In genomic region chr3:98482717-98483482, GRCh38 we compare ENCODE assay signal across 24 cellular contexts. TPM values are rescaled to one million over a fixed set of nuclear protein-coding genes. Genes with fewer than 3 reads are reported as not detected.
DNase-seq lines count a peak whose midpoint lies in the region; ATAC-seq, FAIRE-seq and TF ChIP-seq lines count a peak whose summit lies in the region.
"Had no signal": no experiment of that assay in that cellular context is flagged by ENCODE, and none has a peak within 500 bp of the region (broad histone marks: within the 10 kb centered on the region; RNA-seq: fewer than 3 reads in every experiment).

No MANE protein-coding gene starts in this region.

- H2AFZ ChIP-seq in PC-9: peak overlapping the region; percentile 59

- peak overlapping the region; percentile 71 for H3K4me2 ChIP-seq in PC-9

- no peaks in the 10 kb centered on the region for H3K27me3 ChIP-seq in heart left ventricle
- H3K27me3 ChIP-seq in PC-9 (ENCODE audit: insufficient read depth, low read depth): no peaks in the 10 kb centered on the region
- H3K27me3 ChIP-seq in foreskin keratinocyte: no peaks in the 10 kb centered on the region
- H3K27me3 ChIP-seq: uterus had no signal

- H4K20me1 ChIP-seq in PC-9 (ENCODE audit: insufficient read depth): no peaks in the 10 kb centered on the region

- CTCF ChIA-PET in PC-9 (lab: Charles Lee): interaction anchor here (0.7 to 1.2 kb wide), 2 partner anchors 22 to 89 kb away, joined by 3 read pairs; no protein-coding TSS in a partner anchor

- peaks cover 22 to 38% of the 10 kb centered on the region in 2 donors for H3K9me3 Mint-ChIP-seq in activated naive CD4-positive, alpha-beta T cell treated with anti-CD3 and anti-CD28 coated beads, Interleukin-2, amount 50 U/mL, for 72 hours

- POLR2A ChIA-PET in PC-9 (lab: Charles Lee; ENCODE audit: unreplicated experiment): interaction anchor here (0.6 to 0.8 kb wide), 5 partner anchors 29 to 419 kb away, joined by 3 to 6 read pairs (median 5); partner anchors contain the start of genes CLDND1 and DCBLD2

- H3K4me3 ChIP-seq in heart left ventricle: no peak overlapping the region
- H3K4me3 ChIP-seq in PC-9: peak overlapping the region; percentile 35
- H3K4me3 ChIP-seq: uterus had no signal

- TSS peak; percentile 80 for BruUV-seq in PC-9 (replicated peaks; lab: Mats Ljungman, UMichigan)

- no peak for ATAC-seq in heart left ventricle
- ATAC-seq in foreskin keratinocyte: peak; percentile 98
- ATAC-seq in activated naive CD4-positive, alpha-beta T cell treated with anti-CD3 and anti-CD28 coated beads, Interleukin-2, amount 50 U/mL, for 72 hours: no peak
- ATAC-seq in GM19023 (IDR thresholded peaks at IDR 0.05; ENCODE audit: unreplicated experiment): no peak
- ATAC-seq: sciatic nerve, T-helper 17 cell had no signal

- H3K36me3 Mint-ChIP-seq in activated naive CD4-positive, alpha-beta T cell treated with anti-CD3 and anti-CD28 coated beads, Interleukin-2, amount 50 U/mL, for 72 hours: peaks cover 29 to 38% of the 10 kb centered on the region in 2 donors

- FAIRE-seq in D721Med (lab: Jason Lieb, UNC): no peak
- FAIRE-seq: GM12891 had no signal

- peak overlapping the region in 1 of 2 donors; percentile 17 for H3K27ac Mint-ChIP-seq in activated naive CD4-positive, alpha-beta T cell treated with anti-CD3 and anti-CD28 coated beads, Interleukin-2, amount 50 U/mL, for 72 hours
- H3K27ac Mint-ChIP-seq: activated T-helper 2 cell treated with anti-CD3 and anti-CD28 coated beads, Interferon-gamma antibody, Interleukin-2, Interleukin-4, amounts not matched to agents 10 μg/mL and 5 μg/mL and 100 μg/mL, durations not matched to agents 14 hours and 24 hours and 36 hours; endodermal cell; T-helper 17 cell had no signal

- H3K27ac ChIP-seq in heart left ventricle: no peak overlapping the region
- peak overlapping the region; percentile 94 for H3K27ac ChIP-seq in PC-9
- H3K27ac ChIP-seq in foreskin keratinocyte: peak overlapping the region; percentile 52
- H3K27ac ChIP-seq: uterus had no signal

- no peak for TF ChIP-seq POLR2A in heart left ventricle (IDR thresholded peaks at IDR 0.05)

- peaks cover 24% of the 10 kb centered on the region for H3F3A ChIP-seq in PC-9 (ENCODE audit: insufficient read depth, low read depth)

- no peaks in the 10 kb centered on the region for H3K4me1 ChIP-seq in heart left ventricle
- H3K4me1 ChIP-seq in PC-9 (replicated peaks; ENCODE audit: insufficient read depth): peaks cover 30% of the 10 kb centered on the region
- H3K4me1 ChIP-seq in foreskin keratinocyte: peaks cover 19% of the 10 kb centered on the region
- H3K4me1 ChIP-seq: uterus had no signal

- H3K36me3 ChIP-seq in heart left ventricle (no peaks in the 10 kb centered on the region), PC-9 (ENCODE audit: low read depth) (no peaks in the 10 kb centered on the region)
- H3K36me3 ChIP-seq: uterus had no signal

- WGBS in heart left ventricle, 4 donors: 59 to 75% (median 70%) methylated on average over 3 of the region's 3 CpGs

- TF ChIP-seq CTCF in heart left ventricle (IDR thresholded peaks at IDR 0.05) (no peak), PC-9 (conservative IDR thresholded peaks at IDR 0.05) (no peak), foreskin keratinocyte (conservative IDR thresholded peaks at IDR 0.05) (no peak), D721Med (IDR thresholded peaks at IDR 0.05; ENCODE audit: insufficient read depth, missing control alignments) (no peak)

- peak; percentile 69 for DNase-seq in cardiac septum (ENCODE audit: low spot score)
- no peak for DNase-seq in heart left ventricle
- DNase-seq in PC-9: peak; percentile 87 to 88
- DNase-seq in foreskin keratinocyte: peak; percentile 82 to 93
- DNase-seq in D721Med (ENCODE audit: insufficient read length, low spot score): no peak
- no peak for DNase-seq in GM19238 (ENCODE audit: insufficient read length, low spot score)
- DNase-seq in activated naive CD4-positive, alpha-beta T cell treated with anti-CD3 and anti-CD28 coated beads, Interleukin-2, amount 50 U/mL, for 72 hours (ENCODE audit: low spot score in 2 of 2): no peak
- DNase-seq: activated CD4-positive, CD25-positive, alpha-beta regulatory T cell treated with anti-CD3 and anti-CD28 coated beads, Interleukin-2, amount 50 U/mL, for 72 hours; cerebellar nuclear complex; endodermal cell; NCI-H1092; NCI-H82; occipital lobe; stimulated activated CD4-positive, alpha-beta T cell treated with anti-CD3 and anti-CD28 coated beads, Interleukin-1b, Interleukin-23, amount 100 ng/mL, for 48 hours; T-helper 17 cell; uterus had no signal

- H3K9me3 ChIP-seq in heart left ventricle (peaks cover 0 to 57% (median 21%) of the 10 kb centered on the region in 12 donors), PC-9 (ENCODE audit: insufficient read depth, low read depth) (no peaks in the 10 kb centered on the region; the same call in 1 of the 2 replicates)

- intact Hi-C loops in cardiac septum (cut with DNase I): no loop called here
- intact Hi-C loops in heart left ventricle (cut with DNase I): no loop called here
- intact Hi-C loops in PC-9 (cut with micrococcal nuclease; ENCODE audit: unreplicated experiment): loop anchor here (1.0 to 2.0 kb wide), 3 partner anchors 30 to 110 kb away; partner anchors contain the start of genes CLDND1 and CPOX

- no peaks in the 10 kb centered on the region for H3K9me2 ChIP-seq in PC-9 (ENCODE audit: insufficient read depth)

- no peaks in the 10 kb centered on the region for H3K79me2 ChIP-seq in PC-9 (ENCODE audit: low read depth)

RNA-seq across cellular contexts. Expression of gene OR5K2, which starts 14.6 kb away (rescaled TPM):
- not detected for total RNA-seq in cardiac septum
- not detected for total RNA-seq in heart left ventricle
- polyA plus RNA-seq in heart left ventricle: not detected
- not detected in 2 replicates for total RNA-seq in PC-9 (2021)
- total RNA-seq in foreskin keratinocyte: not detected in 2 replicates
- polyA plus RNA-seq in foreskin keratinocyte: not detected in 2 replicates
- total RNA-seq in activated naive CD4-positive, alpha-beta T cell treated with anti-CD3 and anti-CD28 coated beads, Interleukin-2, amount 50 U/mL, for 72 hours: not detected
- total RNA-seq: activated CD8-positive, alpha-beta memory T cell treated with anti-CD3 and anti-CD28 coated beads for 36 hours; activated T-helper 2 cell treated with anti-CD3 and anti-CD28 coated beads, Interferon-gamma antibody, Interleukin-2, Interleukin-4, amounts not matched to agents 10 μg/mL and 5 μg/mL and 100 μg/mL, durations not matched to agents 14 hours and 24 hours and 36 hours; endodermal cell; fibroblast of villous mesenchyme; G401; mucosa of gallbladder; occipital lobe; sciatic nerve; T-helper 17 cell; uterus had no signal

RNA-seq across cellular contexts. Expression of gene OR5K1, which starts 19.9 kb away (rescaled TPM):
- total RNA-seq in cardiac septum (not detected), heart left ventricle (not detected), PC-9 (2021) (not detected in 2 replicates), foreskin keratinocyte (not detected in 2 replicates)
- polyA plus RNA-seq in heart left ventricle (not detected), foreskin keratinocyte (not detected in 2 replicates)
- total RNA-seq in activated naive CD4-positive, alpha-beta T cell treated with anti-CD3 and anti-CD28 coated beads, Interleukin-2, amount 50 U/mL, for 72 hours: not detected
- total RNA-seq: activated CD8-positive, alpha-beta memory T cell treated with anti-CD3 and anti-CD28 coated beads for 36 hours; activated T-helper 2 cell treated with anti-CD3 and anti-CD28 coated beads, Interferon-gamma antibody, Interleukin-2, Interleukin-4, amounts not matched to agents 10 μg/mL and 5 μg/mL and 100 μg/mL, durations not matched to agents 14 hours and 24 hours and 36 hours; endodermal cell; fibroblast of villous mesenchyme; G401; mucosa of gallbladder; occipital lobe; sciatic nerve; T-helper 17 cell; uterus had no signal

RNA-seq across cellular contexts. Expression of gene CLDND1, which starts 39.8 kb away (rescaled TPM):
- total RNA-seq in cardiac septum (80.8 TPM), heart left ventricle (100 to 1,000 TPM in 2 of 9 donors, 10 to 100 TPM in 7; 64.2 to 155 (median 77.0) TPM), PC-9 (2021) (143 and 152 TPM in 2 replicates), foreskin keratinocyte (52.2 and 55.4 TPM in 2 replicates)
- polyA plus RNA-seq in heart left ventricle (10 to 100 TPM; 55.0 to 86.9 TPM), foreskin keratinocyte (31.3 and 40.3 TPM in 2 replicates)
- total RNA-seq in activated naive CD4-positive, alpha-beta T cell treated with anti-CD3 and anti-CD28 coated beads, Interleukin-2, amount 50 U/mL, for 72 hours: 100 to 1,000 TPM; 161 to 559 TPM

RNA-seq across cellular contexts. Expression of gene GPR15, which starts 48.9 kb away (rescaled TPM):
- not detected for total RNA-seq in cardiac septum
- total RNA-seq in heart left ventricle: not detected
- not detected for polyA plus RNA-seq in heart left ventricle
- not detected in 2 replicates for total RNA-seq in PC-9 (2021)
- not detected in 2 replicates for total RNA-seq in foreskin keratinocyte
- polyA plus RNA-seq in foreskin keratinocyte: not detected in 2 replicates
- total RNA-seq in activated naive CD4-positive, alpha-beta T cell treated with anti-CD3 and anti-CD28 coated beads, Interleukin-2, amount 50 U/mL, for 72 hours: 1 to 10 TPM in 1 of 2 donors, under 1 TPM in 1; 0.91 to 1.5 TPM
- total RNA-seq: endodermal cell, fibroblast of villous mesenchyme, G401, occipital lobe, uterus had no signal

Comparison
In these comparisons a context has a peak if more than half of its experiments do, and no peak if none do; other contexts are left out.
1. DNase-seq: peak in cardiac septum (single experiment), PC-9 (2 of 2) and foreskin keratinocyte (2 of 2); none in heart left ventricle (0 of 5), D721Med (single experiment), GM19238 (single experiment) and activated naive CD4-positive, alpha-beta T cell treated with anti-CD3 and anti-CD28 coated beads, Interleukin-2, amount 50 U/mL, for 72 hours (0 of 2).
2. H3K27ac ChIP-seq: peak in PC-9 (single experiment) and foreskin keratinocyte (single experiment); none in heart left ventricle (0 of 12).